Comparison of ENCODE assay signal across 6 cellular contexts in the genomic region with DNA sequence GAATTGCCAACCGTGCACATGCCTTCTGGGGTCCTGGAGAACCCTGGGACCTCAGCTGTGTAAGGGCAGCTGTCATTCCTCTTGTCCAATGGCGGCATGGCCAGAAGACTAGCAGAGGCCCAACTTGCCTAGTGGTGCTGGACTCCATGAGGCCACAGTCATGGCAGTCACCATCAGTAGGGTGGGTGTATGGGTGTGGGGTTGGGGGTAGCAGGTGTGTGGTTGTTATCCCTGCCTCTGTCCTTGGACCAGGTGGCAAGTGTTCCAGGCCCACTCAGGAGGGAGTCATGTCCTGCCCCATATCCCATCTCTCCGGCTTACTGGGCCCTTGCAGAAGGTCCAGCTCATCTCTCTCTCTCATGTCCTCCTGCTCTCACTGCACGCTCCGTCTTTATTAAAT.
"Had no signal": no experiment of that assay in that cellular context is flagged by ENCODE, and none has a peak within 500 bp of the region (broad histone marks: within the 10 kb centered on the region; RNA-seq: fewer than 3 reads in every experiment).

No MANE protein-coding gene starts in this region.

- ATAC-seq: GM23338, K562 had no signal

- H3K4me3 ChIP-seq: GM23338, K562 had no signal

- H3K4me1 Mint-ChIP-seq: GM23338, H9 had no signal

- DNase-seq: H9, HCEC 1CT, HFFc6, KG1 had no signal

- H3K27ac Mint-ChIP-seq: GM23338, H9, HFFc6 had no signal

- H3K4me3 Mint-ChIP-seq: GM23338, H9, HFFc6 had no signal
